Comparison of ENCODE assay signal across 9 cellular contexts in the genomic region with DNA sequence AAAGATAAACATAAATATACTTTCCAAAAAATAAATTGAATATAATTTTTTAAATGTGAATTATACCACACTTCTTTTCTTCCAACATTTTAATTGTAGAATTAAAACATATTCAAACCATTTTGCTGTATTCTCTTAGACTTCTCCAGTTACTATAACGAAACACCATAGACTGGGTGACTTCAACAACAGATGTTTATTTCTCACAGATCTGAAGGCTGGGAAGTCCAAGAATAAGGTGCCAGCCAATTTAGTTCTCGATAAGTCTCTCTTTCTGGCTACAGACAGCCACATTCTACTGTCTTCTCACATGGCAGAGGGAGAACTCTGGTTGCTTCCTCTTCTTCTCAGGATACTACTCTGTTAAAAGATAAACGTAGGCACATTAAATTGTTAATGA.
"Had no signal": no experiment of that assay in that cellular context is flagged by ENCODE, and none has a peak within 500 bp of the region (broad histone marks: within the 10 kb centered on the region; RNA-seq: fewer than 3 reads in every experiment).

No MANE protein-coding gene starts in this region.

- H3K4me3 ChIP-seq: GM23248, HAP-1 had no signal

- H3K27ac Mint-ChIP-seq: HFFc6, IgD-negative memory B cell had no signal

- DNase-seq: GM23248, H7, HFFc6, KBM-7 had no signal

- H3K9ac ChIP-seq: GM23248 had no signal

- H3K4me1 Mint-ChIP-seq: IgD-negative memory B cell had no signal

- H3K36me3 Mint-ChIP-seq: IgD-negative memory B cell had no signal

- H3K4me3 Mint-ChIP-seq: HFFc6, IgD-negative memory B cell had no signal

- H3K27ac ChIP-seq: GM23248, HL-60 had no signal

- ATAC-seq: HCT116, HepG2 had no signal

- H3K9me3 Mint-ChIP-seq: HFFc6, IgD-negative memory B cell had no signal

- H2AFZ ChIP-seq: GM23248 had no signal

- H3K36me3 ChIP-seq: HAP-1 had no signal

- H3K9me3 ChIP-seq: HAP-1 had no signal
